ENCODE assay signal across 8 cellular contexts in the genomic region with DNA sequence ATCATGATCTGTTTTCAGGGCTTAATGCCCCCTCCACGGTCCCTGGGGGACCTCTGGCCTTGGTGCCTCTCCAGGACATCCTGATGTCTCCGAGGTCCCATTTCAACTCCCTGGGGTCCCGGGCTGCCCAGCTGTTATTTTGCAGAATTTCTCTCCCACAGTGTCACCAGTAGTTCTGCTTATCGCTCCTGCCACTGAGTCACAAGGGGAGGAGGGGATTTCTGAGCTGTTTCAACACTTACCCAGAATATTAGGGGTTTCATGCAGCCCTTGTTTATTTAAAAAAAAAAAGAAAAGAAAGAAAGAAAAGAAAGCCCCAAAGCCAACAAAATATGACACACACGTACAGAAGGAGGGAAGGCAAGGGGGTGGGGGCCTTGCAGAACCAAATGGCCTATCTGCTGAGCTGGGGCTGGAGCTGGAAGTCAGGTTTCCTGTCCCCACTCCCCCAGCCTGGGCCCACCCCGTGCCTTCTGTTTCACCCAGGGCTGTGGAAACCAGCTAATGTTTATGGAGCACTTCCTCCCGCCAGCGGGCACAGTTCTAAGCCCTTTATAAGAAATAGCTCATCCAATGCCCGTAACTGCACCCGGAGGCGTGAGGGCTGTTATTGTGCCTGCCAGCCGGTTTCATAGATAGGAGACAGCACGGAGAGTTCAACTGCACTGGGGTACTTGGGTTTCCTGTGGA. TPM values are rescaled to one million over a fixed set of nuclear protein-coding genes. Genes with fewer than 3 reads are reported as not detected.
DNase-seq lines count a peak whose midpoint lies in the region; ATAC-seq lines count a peak whose summit lies in the region.

No MANE protein-coding gene starts in this region.

- no peaks in the 10 kb centered on the region for H3K27me3 Mint-ChIP-seq in central memory CD8-positive, alpha-beta T cell

- H3K9me3 Mint-ChIP-seq in central memory CD8-positive, alpha-beta T cell: no peaks in the 10 kb centered on the region
- H3K9me3 Mint-ChIP-seq in stimulated activated effector memory CD8-positive, alpha-beta T cell treated with anti-CD3 and anti-CD28 coated beads, Interleukin-12 subunit alpha, Interleukin-12 subunit beta, amount 100 ng/mL, for 72 hours: no peaks in the 10 kb centered on the region

- WGBS in mesendoderm (ENCODE audit: extremely low coverage, insufficient coverage, low lambda C conversion rate): no CpG with 5 or more reads among the region's 13 CpGs

- no peak overlapping the region for H2BK120ac ChIP-seq in mesendoderm (ENCODE audit: low read depth, low read length)

- no peaks in the 10 kb centered on the region for H3K27me3 ChIP-seq in mesendoderm (ENCODE audit: insufficient read depth, low read length, poor library complexity)

- DNase-seq in UCSD-AML1 (lab: John Stamatoyannopoulos, UW; ENCODE audit: unreplicated experiment): peak; percentile 77
- no peak for DNase-seq in central memory CD8-positive, alpha-beta T cell (ENCODE audit: low spot score in 2 of 2)
- no peak for DNase-seq in mesendoderm
- peak; percentile 58 to 89 for DNase-seq in stimulated activated effector memory CD8-positive, alpha-beta T cell treated with anti-CD3 and anti-CD28 coated beads, Interleukin-12 subunit alpha, Interleukin-12 subunit beta, amount 100 ng/mL, for 72 hours (ENCODE audit: low spot score in 2 of 2)
- DNase-seq in activated gamma-delta T cell (lab: John Stamatoyannopoulos, UW): no peak

- H3K79me2 ChIP-seq in mesendoderm (ENCODE audit: control insufficient read depth, insufficient read depth, low read length): no peaks in the 10 kb centered on the region

- H4K8ac ChIP-seq in mesendoderm (ENCODE audit: low read depth, low read length): no peak overlapping the region

- H2AK5ac ChIP-seq in mesendoderm (ENCODE audit: low read length): no peak overlapping the region

- H3K4me3 ChIP-seq in mesendoderm (ENCODE audit: low read length): no peak overlapping the region

- no peak overlapping the region for H4K5ac ChIP-seq in mesendoderm (ENCODE audit: low read length)

- H3K56ac ChIP-seq in mesendoderm (ENCODE audit: low read length): peak overlapping the region; percentile 25

- no peak overlapping the region for H3K27ac ChIP-seq in mesendoderm (ENCODE audit: low read depth, low read length)

- peaks cover 55% of the 10 kb centered on the region for H3K4me1 Mint-ChIP-seq in central memory CD8-positive, alpha-beta T cell
- peaks cover 92% of the 10 kb centered on the region for H3K4me1 Mint-ChIP-seq in stimulated activated effector memory CD8-positive, alpha-beta T cell treated with anti-CD3 and anti-CD28 coated beads, Interleukin-12 subunit alpha, Interleukin-12 subunit beta, amount 100 ng/mL, for 72 hours

- no peak overlapping the region for H3K9ac ChIP-seq in mesendoderm (ENCODE audit: low read length)

- H2BK15ac ChIP-seq in mesendoderm (replicated peaks; ENCODE audit: low read depth): no peak overlapping the region

- peak; percentile 21 for ATAC-seq in GM21786 (IDR thresholded peaks at IDR 0.05; ENCODE audit: unreplicated experiment)
- ATAC-seq in central memory CD8-positive, alpha-beta T cell (replicated peaks; ENCODE audit: extremely low read depth, poor library complexity, severe bottlenecking): peak; percentile 18
- ATAC-seq in stimulated activated effector memory CD8-positive, alpha-beta T cell treated with anti-CD3 and anti-CD28 coated beads, Interleukin-12 subunit alpha, Interleukin-12 subunit beta, amount 100 ng/mL, for 72 hours: peak; percentile 65
- ATAC-seq in GM18858 (IDR thresholded peaks at IDR 0.05; ENCODE audit: unreplicated experiment): no peak
- no peak for ATAC-seq in HG03025 (IDR thresholded peaks at IDR 0.05; ENCODE audit: low FRiP score, unreplicated experiment)

- no peak overlapping the region for H2BK5ac ChIP-seq in mesendoderm (ENCODE audit: low read length)

- no peak overlapping the region for H3K23ac ChIP-seq in mesendoderm (ENCODE audit: low read length)

- peak overlapping the region; percentile 0 for H3K4me2 ChIP-seq in mesendoderm (ENCODE audit: low read length)

- no peaks in the 10 kb centered on the region for H3K36me3 Mint-ChIP-seq in central memory CD8-positive, alpha-beta T cell (ENCODE audit: insufficient read depth)
- H3K36me3 Mint-ChIP-seq in stimulated activated effector memory CD8-positive, alpha-beta T cell treated with anti-CD3 and anti-CD28 coated beads, Interleukin-12 subunit alpha, Interleukin-12 subunit beta, amount 100 ng/mL, for 72 hours: peaks cover 27% of the 10 kb centered on the region

- H3K18ac ChIP-seq in mesendoderm (ENCODE audit: low read length): no peak overlapping the region

- peak overlapping the region; percentile 32 for H3K27ac Mint-ChIP-seq in central memory CD8-positive, alpha-beta T cell (ENCODE audit: low read depth)
- H3K27ac Mint-ChIP-seq in stimulated activated effector memory CD8-positive, alpha-beta T cell treated with anti-CD3 and anti-CD28 coated beads, Interleukin-12 subunit alpha, Interleukin-12 subunit beta, amount 100 ng/mL, for 72 hours: peak overlapping the region; percentile 90

- H3K4ac ChIP-seq in mesendoderm (ENCODE audit: low read depth, low read length): no peak overlapping the region

- no peaks in the 10 kb centered on the region for H3K79me1 ChIP-seq in mesendoderm (ENCODE audit: low read length)

- no peaks in the 10 kb centered on the region for H3K4me1 ChIP-seq in mesendoderm (ENCODE audit: control insufficient read depth, low read depth, low read length)

- no peaks in the 10 kb centered on the region for H3K36me3 ChIP-seq in mesendoderm (ENCODE audit: control insufficient read depth, insufficient read depth, low read length)

- peak overlapping the region; percentile 78 for H3K4me3 Mint-ChIP-seq in central memory CD8-positive, alpha-beta T cell
- peak overlapping the region; percentile 74 for H3K4me3 Mint-ChIP-seq in stimulated activated effector memory CD8-positive, alpha-beta T cell treated with anti-CD3 and anti-CD28 coated beads, Interleukin-12 subunit alpha, Interleukin-12 subunit beta, amount 100 ng/mL, for 72 hours

RNA-seq across cellular contexts. Expression of gene ARID5A, which starts 8.4 kb away (rescaled TPM):
- polyA plus RNA-seq in mesendoderm (2013, experiment 1 of 2): 5.5 TPM
- 5.2 TPM for polyA plus RNA-seq in mesendoderm (2013, experiment 2 of 2)

RNA-seq across cellular contexts. Expression of gene NEURL3, which starts 23.0 kb away (rescaled TPM):
- polyA plus RNA-seq in mesendoderm (2013, experiment 1 of 2): not detected
- 0.03 TPM for polyA plus RNA-seq in mesendoderm (2013, experiment 2 of 2)

Comparison
In these comparisons a context has a peak if more than half of its experiments do, and no peak if none do; other contexts are left out.
1. ATAC-seq: peak in GM21786 (single experiment), central memory CD8-positive, alpha-beta T cell (single experiment) and stimulated activated effector memory CD8-positive, alpha-beta T cell treated with anti-CD3 and anti-CD28 coated beads, Interleukin-12 subunit alpha, Interleukin-12 subunit beta, amount 100 ng/mL, for 72 hours (single experiment); none in GM18858 (single experiment) and HG03025 (single experiment).
2. DNase-seq: peak in UCSD-AML1 (single experiment) and stimulated activated effector memory CD8-positive, alpha-beta T cell treated with anti-CD3 and anti-CD28 coated beads, Interleukin-12 subunit alpha, Interleukin-12 subunit beta, amount 100 ng/mL, for 72 hours (2 of 2); none in central memory CD8-positive, alpha-beta T cell (0 of 2), mesendoderm (single experiment) and activated gamma-delta T cell (single experiment).